In the genomic region with DNA sequence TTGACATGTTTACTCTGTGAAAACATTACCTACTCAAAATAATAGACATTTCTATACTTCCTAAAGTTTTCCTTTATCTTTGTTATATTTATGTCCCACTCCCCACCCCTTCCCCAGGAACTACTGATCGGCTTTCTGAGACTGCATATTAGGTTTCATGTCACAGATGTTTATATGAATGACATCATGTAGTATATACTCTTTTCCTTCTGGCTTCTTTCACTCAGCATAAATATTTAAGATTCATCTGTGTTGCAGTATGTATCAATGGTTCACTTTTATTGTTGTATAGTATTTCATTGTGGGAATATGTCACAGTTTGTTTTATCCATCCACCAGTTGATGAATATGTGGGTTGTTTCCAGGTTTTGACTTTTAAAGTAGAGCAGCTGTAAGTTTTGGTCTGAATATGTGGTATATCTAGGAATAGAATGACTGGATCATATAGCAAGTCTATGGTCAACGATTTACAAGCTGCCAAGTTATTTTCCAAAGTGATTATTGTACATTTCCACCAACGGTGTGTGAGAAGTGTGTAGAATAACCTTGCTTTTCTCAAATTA, we compare ENCODE assay signal across 1 cellular context.
TF ChIP-seq lines count a peak whose summit lies in the region.

No MANE protein-coding gene starts in this region.

TF ChIP-seq in SK-N-SH treated with all-trans-retinoic acid at 6 μM for 48 hours, 23 proteins besides CTCF, POLR2A, EP300 and RAD21 (continued from another document):
- TF ChIP-seq, protein P1, sequence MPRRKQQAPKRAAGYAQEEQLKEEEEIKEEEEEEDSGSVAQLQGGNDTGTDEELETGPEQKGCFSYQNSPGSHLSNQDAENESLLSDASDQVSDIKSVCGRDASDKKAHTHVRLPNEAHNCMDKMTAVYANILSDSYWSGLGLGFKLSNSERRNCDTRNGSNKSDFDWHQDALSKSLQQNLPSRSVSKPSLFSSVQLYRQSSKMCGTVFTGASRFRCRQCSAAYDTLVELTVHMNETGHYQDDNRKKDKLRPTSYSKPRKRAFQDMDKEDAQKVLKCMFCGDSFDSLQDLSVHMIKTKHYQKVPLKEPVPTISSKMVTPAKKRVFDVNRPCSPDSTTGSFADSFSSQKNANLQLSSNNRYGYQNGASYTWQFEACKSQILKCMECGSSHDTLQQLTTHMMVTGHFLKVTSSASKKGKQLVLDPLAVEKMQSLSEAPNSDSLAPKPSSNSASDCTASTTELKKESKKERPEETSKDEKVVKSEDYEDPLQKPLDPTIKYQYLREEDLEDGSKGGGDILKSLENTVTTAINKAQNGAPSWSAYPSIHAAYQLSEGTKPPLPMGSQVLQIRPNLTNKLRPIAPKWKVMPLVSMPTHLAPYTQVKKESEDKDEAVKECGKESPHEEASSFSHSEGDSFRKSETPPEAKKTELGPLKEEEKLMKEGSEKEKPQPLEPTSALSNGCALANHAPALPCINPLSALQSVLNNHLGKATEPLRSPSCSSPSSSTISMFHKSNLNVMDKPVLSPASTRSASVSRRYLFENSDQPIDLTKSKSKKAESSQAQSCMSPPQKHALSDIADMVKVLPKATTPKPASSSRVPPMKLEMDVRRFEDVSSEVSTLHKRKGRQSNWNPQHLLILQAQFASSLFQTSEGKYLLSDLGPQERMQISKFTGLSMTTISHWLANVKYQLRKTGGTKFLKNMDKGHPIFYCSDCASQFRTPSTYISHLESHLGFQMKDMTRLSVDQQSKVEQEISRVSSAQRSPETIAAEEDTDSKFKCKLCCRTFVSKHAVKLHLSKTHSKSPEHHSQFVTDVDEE (CRISPR knock-in tag; IDR thresholded peaks at IDR 0.05), result no peak
